14 cellular contexts compared by ENCODE assay signal in the genomic region with DNA sequence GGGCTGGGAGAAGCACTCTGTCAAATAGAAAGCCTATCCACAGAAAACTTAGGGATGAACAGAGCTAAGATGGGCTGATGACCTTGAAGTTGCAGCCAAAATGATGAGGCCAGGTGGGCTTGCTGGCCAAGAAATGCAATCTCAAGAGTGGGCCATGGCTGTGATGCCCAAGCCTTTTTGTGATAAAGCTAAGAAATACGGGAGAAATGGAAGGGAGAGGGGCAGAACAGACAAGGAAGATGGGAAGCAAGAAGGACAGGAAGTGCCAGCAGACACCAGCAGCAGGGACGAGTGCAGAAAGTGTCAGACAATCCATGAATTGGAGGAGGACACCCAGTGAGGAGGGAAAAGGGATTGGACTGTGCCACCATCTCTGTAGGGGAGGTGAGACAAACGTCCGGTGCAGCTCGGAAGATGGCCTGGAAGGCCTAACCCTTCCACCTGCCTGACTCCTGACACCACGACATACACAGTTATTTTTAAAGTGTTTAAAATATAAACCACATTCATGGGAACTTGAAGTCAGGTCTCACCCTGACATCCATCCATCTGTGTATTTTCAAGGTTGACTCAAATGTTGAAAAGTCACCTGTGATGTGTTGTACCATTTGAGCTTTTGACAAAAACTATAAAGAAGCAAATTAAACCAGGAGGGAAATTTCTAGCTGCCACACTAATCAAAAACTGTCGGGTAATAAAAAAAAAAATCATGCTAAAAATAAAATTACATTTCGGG.
DNase-seq lines count a peak whose midpoint lies in the region; ATAC-seq, FAIRE-seq and TF ChIP-seq lines count a peak whose summit lies in the region.
"Had no signal": no experiment of that assay in that cellular context is flagged by ENCODE, and none has a peak within 500 bp of the region (broad histone marks: within the 10 kb centered on the region; RNA-seq: fewer than 3 reads in every experiment).

No MANE protein-coding gene starts in this region.

- no peaks in the 10 kb centered on the region for H3K27me3 Mint-ChIP-seq in CD4-positive, CD25-positive, alpha-beta regulatory T cell

- H3K27ac ChIP-seq in CD4-positive, CD25-positive, alpha-beta regulatory T cell (ENCODE audit: insufficient read depth, low read length, poor library complexity, severe bottlenecking), result peak overlapping the region; percentile 78
- H3K27ac ChIP-seq in mesenchymal stem cell (ENCODE audit: low read length, poor library complexity, severe bottlenecking), result no peak overlapping the region
- H3K27ac ChIP-seq: uterus had no signal

- peak overlapping the region in 1 of 2 experiments; percentile 28 for H2BK12ac ChIP-seq in mesenchymal stem cell (ENCODE audit: low read length in 2 of 2)

- H4K91ac ChIP-seq in mesenchymal stem cell (ENCODE audit: low read length), result peak overlapping the region; percentile 7

- DNase-seq in CD4-positive, CD25-positive, alpha-beta regulatory T cell, result no peak
- no peak for DNase-seq in GM19239 (ENCODE audit: insufficient read length, low spot score)
- DNase-seq in activated CD8-positive, alpha-beta memory T cell treated with anti-CD3 and anti-CD28 coated beads, Interleukin-2, amount 50 U/mL, for 48 hours, result peak; percentile 72
- DNase-seq in mesenchymal stem cell, result no peak
- no peak for DNase-seq in NOMO-1 treated with dmso at 0.1 percent for 144 hours (lab: John Stamatoyannopoulos, UW; ENCODE audit: unreplicated experiment)
- DNase-seq in H54 (ENCODE audit: insufficient read length, low spot score), result no peak
- DNase-seq in ecto neural progenitor cell (ENCODE audit: low spot score), result no peak
- DNase-seq: BE2C, GOT3, left colon, NCI-H526 treated with DMSO at 0.1 percent for 48 hours, uterus had no signal

- H3K14ac ChIP-seq in mesenchymal stem cell (ENCODE audit: low read length in 2 of 2), result no peak overlapping the region

- no peak overlapping the region for H2AFZ ChIP-seq in mesenchymal stem cell (ENCODE audit: low read depth, low read length)

- peaks cover 0 to 8% (median 4%) of the 10 kb centered on the region in 7 donors for H3K9me3 Mint-ChIP-seq in CD4-positive, CD25-positive, alpha-beta regulatory T cell

- no peak overlapping the region for H3K23ac ChIP-seq in mesenchymal stem cell (ENCODE audit: low read length in 2 of 2)

- no peak overlapping the region for H2AK5ac ChIP-seq in mesenchymal stem cell (ENCODE audit: low read length, severe bottlenecking)

- H2BK15ac ChIP-seq in mesenchymal stem cell (ENCODE audit: low read depth, poor library complexity, severe bottlenecking), result no peak overlapping the region

- peak overlapping the region; percentile 88 to 98 (median 92) for H3K27ac Mint-ChIP-seq in CD4-positive, CD25-positive, alpha-beta regulatory T cell

- no peak overlapping the region for H3K4ac ChIP-seq in mesenchymal stem cell (ENCODE audit: low read depth in 1 of 2, low read length in 2 of 2)

- peak overlapping the region; percentile 71 to 83 (median 78) for H3K4me3 Mint-ChIP-seq in CD4-positive, CD25-positive, alpha-beta regulatory T cell

- peak overlapping the region in 1 of 2 experiments; percentile 44 for H3K18ac ChIP-seq in mesenchymal stem cell (ENCODE audit: low read depth in 1 of 2, low read length in 2 of 2)

- H3K9me3 ChIP-seq in CD4-positive, CD25-positive, alpha-beta regulatory T cell (ENCODE audit: control insufficient read depth in 2 of 2, low read length in 2 of 2), result no peaks in the 10 kb centered on the region
- no peaks in the 10 kb centered on the region for H3K9me3 ChIP-seq in mesenchymal stem cell (ENCODE audit: control insufficient read depth, low read length)
- H3K9me3 ChIP-seq: BE2C, uterus had no signal

- H3K4me2 ChIP-seq in mesenchymal stem cell (ENCODE audit: low read length, poor library complexity, severe bottlenecking), result no peak overlapping the region

- H2BK120ac ChIP-seq in mesenchymal stem cell (ENCODE audit: low read depth, low read length), result no peak overlapping the region

- FAIRE-seq in GM19239 (lab: Jason Lieb, UNC) (peak; percentile 54), H54 (lab: Jason Lieb, UNC) (no peak)
- FAIRE-seq: G401.6 had no signal

- H3K36me3 ChIP-seq in CD4-positive, CD25-positive, alpha-beta regulatory T cell (ENCODE audit: control insufficient read depth, insufficient read depth, low read length), result no peaks in the 10 kb centered on the region
- H3K36me3 ChIP-seq in mesenchymal stem cell (ENCODE audit: control insufficient read depth in 1 of 2, insufficient read depth in 2 of 2, low read depth in 1 of 2, low read length in 2 of 2), result no peaks in the 10 kb centered on the region
- H3K36me3 ChIP-seq: BE2C, uterus had no signal

- peak overlapping the region; percentile 58 for H3K4me3 ChIP-seq in CD4-positive, CD25-positive, alpha-beta regulatory T cell (ENCODE audit: low read depth, low read length)
- H3K4me3 ChIP-seq in mesenchymal stem cell (ENCODE audit: insufficient read depth in 1 of 2, low read depth in 1 of 2, low read length in 2 of 2), result no peak overlapping the region
- H3K4me3 ChIP-seq: uterus had no signal

- no peak overlapping the region for H3K9ac ChIP-seq in mesenchymal stem cell (ENCODE audit: low read length)

- no peak for TF ChIP-seq POLR2A in H54 (IDR thresholded peaks at IDR 0.05; ENCODE audit: low read depth, low read length)

- no peaks in the 10 kb centered on the region for H3K79me1 ChIP-seq in mesenchymal stem cell (replicated peaks; ENCODE audit: low read length, poor library complexity, severe bottlenecking)

- peaks cover 90% of the 10 kb centered on the region for H3K4me1 ChIP-seq in CD4-positive, CD25-positive, alpha-beta regulatory T cell (ENCODE audit: control insufficient read depth, insufficient read depth, low read length, poor library complexity, severe bottlenecking)
- peaks cover 1% of the 10 kb centered on the region for H3K4me1 ChIP-seq in mesenchymal stem cell (ENCODE audit: control insufficient read depth, insufficient read depth, low read depth, low read length)
- H3K4me1 ChIP-seq: BE2C, uterus had no signal

- no peaks in the 10 kb centered on the region for H3K27me3 ChIP-seq in CD4-positive, CD25-positive, alpha-beta regulatory T cell (ENCODE audit: control insufficient read depth, insufficient read depth, low read length)
- no peaks in the 10 kb centered on the region for H3K27me3 ChIP-seq in mesenchymal stem cell (ENCODE audit: control insufficient read depth in 1 of 2, insufficient read depth in 1 of 2, low read length in 2 of 2)
- H3K27me3 ChIP-seq: BE2C, uterus had no signal

- 86% methylated on average over 5 of the region's 8 CpGs for WGBS in mesenchymal stem cell

- H2BK5ac ChIP-seq in mesenchymal stem cell (ENCODE audit: low read depth, low read length, poor library complexity, severe bottlenecking), result no peak overlapping the region

- no peak for ATAC-seq in CD4-positive, CD25-positive, alpha-beta regulatory T cell (ENCODE audit: low read depth in 2 of 2)
- ATAC-seq in GM21737 (IDR thresholded peaks at IDR 0.05; ENCODE audit: unreplicated experiment), result no peak

- peaks cover 28% of the 10 kb centered on the region for H3K36me3 Mint-ChIP-seq in CD4-positive, CD25-positive, alpha-beta regulatory T cell

- no peak overlapping the region for H4K8ac ChIP-seq in mesenchymal stem cell (ENCODE audit: low read length)

- H3K4me1 Mint-ChIP-seq in CD4-positive, CD25-positive, alpha-beta regulatory T cell, result peaks cover 53 to 99% (median 85%) of the 10 kb centered on the region in 4 donors
